ENCODE assay signal across 9 cellular contexts in the genomic region with DNA sequence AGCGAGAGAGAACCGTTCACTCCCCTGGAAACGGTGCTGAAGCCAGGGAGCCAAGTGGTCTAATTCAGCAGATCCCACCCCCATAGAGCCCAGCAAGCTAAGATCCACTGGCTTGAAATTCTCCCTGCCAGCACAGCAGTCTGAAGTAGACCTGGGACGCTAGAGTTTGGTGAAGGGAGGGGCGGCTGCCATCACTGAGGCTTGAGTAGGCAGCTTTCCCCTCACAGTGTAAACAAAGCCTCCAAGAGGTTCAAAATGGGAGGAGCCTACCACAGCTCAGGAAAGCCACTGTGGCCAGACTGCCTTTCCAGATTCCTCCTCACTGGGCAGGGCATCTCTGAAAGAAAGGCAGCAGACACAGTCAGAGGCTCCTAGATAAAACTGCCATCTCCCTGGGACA. TPM values are rescaled to one million over a fixed set of nuclear protein-coding genes. Genes with fewer than 3 reads are reported as not detected.
"Had no signal": no experiment of that assay in that cellular context is flagged by ENCODE, and none has a peak within 500 bp of the region (broad histone marks: within the 10 kb centered on the region; RNA-seq: fewer than 3 reads in every experiment).

No MANE protein-coding gene starts in this region.

- H2AFZ ChIP-seq: GM23338 had no signal

- ATAC-seq: GM23338, HepG2 had no signal

- FAIRE-seq: H1, H54, HepG2 had no signal

- H3K36me3 Mint-ChIP-seq: IgD-negative memory B cell had no signal

- H3K27ac Mint-ChIP-seq: GM23338, H9 had no signal

- H3K4me1 Mint-ChIP-seq: IgD-negative memory B cell had no signal

- H3K4me2 ChIP-seq: GM23338 had no signal

- H3K27ac ChIP-seq: HL-60 had no signal

- DNase-seq: H9, HCEC 1CT, KBM-7 had no signal

- H3K9me3 Mint-ChIP-seq: IgD-negative memory B cell had no signal

- H3K4me3 Mint-ChIP-seq: GM23338, H9, IgD-negative memory B cell had no signal

- H3K4me3 ChIP-seq: GM23338 had no signal

RNA-seq across cellular contexts. Expression of a gene that starts 37.8 kb away (rescaled TPM):
- polyA plus RNA-seq: IgD-negative memory B cell had no signal

RNA-seq across cellular contexts. Expression of a gene that starts 46.0 kb away (rescaled TPM):
- total RNA-seq: HepG2 had no signal
- polyA plus RNA-seq: GM23338, HepG2, IgD-negative memory B cell had no signal
